Comparison of ENCODE assay signal across 2 cellular contexts in genomic region chr1:23002218-23002617, GRCh38. TPM values are rescaled to one million over a fixed set of nuclear protein-coding genes. Genes with fewer than 3 reads are reported as not detected.
"Had no signal": no experiment of that assay in that cellular context is flagged by ENCODE, and none has a peak within 500 bp of the region (broad histone marks: within the 10 kb centered on the region; RNA-seq: fewer than 3 reads in every experiment).

No MANE protein-coding gene starts in this region.

RNA-seq across cellular contexts. Expression of gene TEX46, which starts 13.4 kb away (rescaled TPM):
- total RNA-seq: G401, GM12878 had no signal

RNA-seq across cellular contexts. Expression of gene LACTBL1, which starts 29.6 kb away (rescaled TPM):
- total RNA-seq: G401, GM12878 had no signal
